In genomic region chr14:92601131-92601710, GRCh38 we compare ENCODE assay signal across 21 cellular contexts.
DNase-seq lines count a peak whose midpoint lies in the region; ATAC-seq and TF ChIP-seq lines count a peak whose summit lies in the region.
"Had no signal": no experiment of that assay in that cellular context is flagged by ENCODE, and none has a peak within 500 bp of the region (broad histone marks: within the 10 kb centered on the region; RNA-seq: fewer than 3 reads in every experiment).

No MANE protein-coding gene starts in this region.

- H3K27ac Mint-ChIP-seq in natural killer cell, result peak overlapping the region; percentile 85 to 93

- no peaks in the 10 kb centered on the region for H3K27me3 ChIP-seq in upper lobe of right lung
- H3K27me3 ChIP-seq in lower lobe of right lung (ENCODE audit: low read depth), result no peaks in the 10 kb centered on the region

- peak overlapping the region; percentile 81 to 91 for H3K27ac ChIP-seq in coronary artery
- H3K27ac ChIP-seq in upper lobe of right lung, result peak overlapping the region; percentile 13
- no peak overlapping the region for H3K27ac ChIP-seq in lower lobe of right lung
- H3K27ac ChIP-seq: 22Rv1 had no signal

- H3K4me1 ChIP-seq in upper lobe of right lung (peaks cover 22% of the 10 kb centered on the region), lower lobe of right lung (peaks cover 30% of the 10 kb centered on the region)

- H3K9me3 Mint-ChIP-seq in natural killer cell, result no peaks in the 10 kb centered on the region
- H3K9me3 Mint-ChIP-seq: activated T-cell treated with anti-CD3 and anti-CD28 coated beads, Interleukin-2, amount 50 U/mL, for 4 hours had no signal

- peak; percentile 26 for DNase-seq in activated CD8-positive, alpha-beta memory T cell treated with anti-CD3 and anti-CD28 coated beads for 24 hours
- DNase-seq in activated CD8-positive, alpha-beta memory T cell treated with anti-CD3 and anti-CD28 coated beads, Interleukin-2, amount 50 U/mL, for 4 hours, result no peak
- DNase-seq in coronary artery (ENCODE audit: low spot score) (no peak), natural killer cell (peak; percentile 36), upper lobe of right lung (no peak), sciatic nerve (ENCODE audit: low spot score) (no peak), lower lobe of right lung (no peak)
- DNase-seq: activated CD4-positive, alpha-beta T cell treated with anti-CD3 and anti-CD28 coated beads for 4 hours; activated naive CD4-positive, alpha-beta T cell treated with Interleukin-2 at 50 U/mL for 16 hours; activated T-cell treated with anti-CD3 and anti-CD28 coated beads, Interleukin-2, amount 50 U/mL, for 4 hours; amygdala; caudate nucleus; midbrain; NCI-H1092 treated with DMSO at 0.1 percent for 48 hours; NCI-H2029; NCI-H748 treated with DMSO at 0.1 percent for 48 hours; posterior cingulate gyrus had no signal

- ATAC-seq in natural killer cell (peak; percentile 59 to 78 (median 64)), upper lobe of right lung (no peak), sciatic nerve (no peak), GM21390 (IDR thresholded peaks at IDR 0.05; ENCODE audit: unreplicated experiment) (no peak), lower lobe of right lung (no peak)
- ATAC-seq: activated T-cell treated with anti-CD3 and anti-CD28 coated beads, Interleukin-2, amount 50 U/mL, for 4 hours had no signal

- H3K9me3 ChIP-seq in upper lobe of right lung, result no peaks in the 10 kb centered on the region
- no peaks in the 10 kb centered on the region for H3K9me3 ChIP-seq in lower lobe of right lung

- H3K4me3 ChIP-seq in coronary artery (no peak overlapping the region), upper lobe of right lung (no peak overlapping the region), lower lobe of right lung (no peak overlapping the region)
- H3K4me3 ChIP-seq: GM23248, skin epidermis had no signal

- peak overlapping the region; percentile 71 for H3K4me3 Mint-ChIP-seq in natural killer cell
- H3K4me3 Mint-ChIP-seq: activated T-cell treated with anti-CD3 and anti-CD28 coated beads, Interleukin-2, amount 50 U/mL, for 4 hours had no signal

- no peaks in the 10 kb centered on the region for H3K27me3 Mint-ChIP-seq in natural killer cell (ENCODE audit: low read depth in 2 of 2)

- TF ChIP-seq CTCF in coronary artery (IDR thresholded peaks at IDR 0.05) (no peak), natural killer cell (IDR thresholded peaks at IDR 0.05) (no peak), upper lobe of right lung (IDR thresholded peaks at IDR 0.05) (no peak), lower lobe of right lung (IDR thresholded peaks at IDR 0.05) (no peak)

- peaks cover 54 to 79% of the 10 kb centered on the region in 2 donors for H3K4me1 Mint-ChIP-seq in natural killer cell

- intact Hi-C loops in natural killer cell (cut with micrococcal nuclease), result loop anchor here (2.0 to 5.0 kb wide), 3 partner anchors 14 to 49 kb away; no protein-coding TSS in a partner anchor
- intact Hi-C loops in upper lobe of right lung (cut with DNase I), result no loop called here
- intact Hi-C loops in sciatic nerve (cut with DNase I), result no loop called here
- intact Hi-C loops in lower lobe of right lung (cut with DNase I), result no loop called here

- no peaks in the 10 kb centered on the region for H3K36me3 Mint-ChIP-seq in natural killer cell

- no peaks in the 10 kb centered on the region for H3K36me3 ChIP-seq in upper lobe of right lung
- H3K36me3 ChIP-seq in lower lobe of right lung, result peaks cover 6% of the 10 kb centered on the region

Comparison
In these comparisons a context has a peak if more than half of its experiments do, and no peak if none do; other contexts are left out.
1. DNase-seq: peak in activated CD8-positive, alpha-beta memory T cell treated with anti-CD3 and anti-CD28 coated beads for 24 hours (single experiment) and natural killer cell (single experiment); none in activated CD8-positive, alpha-beta memory T cell treated with anti-CD3 and anti-CD28 coated beads, Interleukin-2, amount 50 U/mL, for 4 hours (single experiment), coronary artery (single experiment), upper lobe of right lung (single experiment), sciatic nerve (single experiment) and lower lobe of right lung (single experiment).
2. ATAC-seq: peak in natural killer cell (3 of 3); none in upper lobe of right lung (single experiment), sciatic nerve (single experiment), GM21390 (single experiment) and lower lobe of right lung (0 of 2).